In genomic region chr18:13532406-13533075, GRCh38 we compare ENCODE assay signal across 17 cellular contexts.
"Had no signal": no experiment of that assay in that cellular context is flagged by ENCODE, and none has a peak within 500 bp of the region (broad histone marks: within the 10 kb centered on the region; RNA-seq: fewer than 3 reads in every experiment).

No MANE protein-coding gene starts in this region.

- DNase-seq: activated CD4-positive, alpha-beta T cell treated with anti-CD3 and anti-CD28 coated beads, Interleukin-2, amount 10 ng/mL, durations not matched to agents 7 days and 5 days; activated CD8-positive, alpha-beta T cell treated with anti-CD3 and anti-CD28 coated beads, Interleukin-2, amount 10 ng/mL, durations not matched to agents 7 days and 5 days; activated naive CD4-positive, alpha-beta T cell treated with Interleukin-2 at 50 U/mL for 16 hours; activated naive CD8-positive, alpha-beta T cell treated with anti-CD3 and anti-CD28 coated beads, Interleukin-2, amount 10 ng/mL, durations not matched to agents 7 days and 5 days; amygdala; dorsolateral prefrontal cortex; foreskin fibroblast; left colon; midbrain; stimulated activated CD4-positive, alpha-beta T cell treated with anti-CD3 and anti-CD28 coated beads, Interleukin-15, amount 100 ng/mL, for 24 hours; stimulated activated CD4-positive, alpha-beta T cell treated with anti-CD3 and anti-CD28 coated beads, Interleukin-2, amount 100 ng/mL, for 48 hours; stimulated activated naive CD8-positive, alpha-beta T cell treated with anti-CD3 and anti-CD28 coated beads, Interleukin-15, amount 100 ng/mL, for 72 hours had no signal

- ATAC-seq: activated CD8-positive, alpha-beta T cell treated with anti-CD3 and anti-CD28 coated beads, Interleukin-2, amount 10 ng/mL, durations not matched to agents 7 days and 5 days; left colon; stimulated activated naive CD8-positive, alpha-beta T cell treated with anti-CD3 and anti-CD28 coated beads, Interleukin-15, amount 100 ng/mL, for 72 hours had no signal

- H3K27ac Mint-ChIP-seq: activated CD4-positive, alpha-beta T cell treated with anti-CD3 and anti-CD28 coated beads, Interleukin-2, amount 10 ng/mL, durations not matched to agents 7 days and 5 days; activated CD8-positive, alpha-beta T cell treated with anti-CD3 and anti-CD28 coated beads, Interleukin-2, amount 10 ng/mL, durations not matched to agents 7 days and 5 days; activated naive CD8-positive, alpha-beta T cell treated with anti-CD3 and anti-CD28 coated beads, Interleukin-2, amount 10 ng/mL, durations not matched to agents 7 days and 5 days; progenitor cell of endocrine pancreas; type B pancreatic cell had no signal

- H3K4me2 ChIP-seq: hepatocyte had no signal

- H2AFZ ChIP-seq: hepatocyte had no signal

- H3K36me3 Mint-ChIP-seq: type B pancreatic cell had no signal

- H3K9me3 Mint-ChIP-seq: activated CD4-positive, alpha-beta T cell treated with anti-CD3 and anti-CD28 coated beads, Interleukin-2, amount 10 ng/mL, durations not matched to agents 7 days and 5 days; activated naive CD8-positive, alpha-beta T cell treated with anti-CD3 and anti-CD28 coated beads, Interleukin-2, amount 10 ng/mL, durations not matched to agents 7 days and 5 days; stimulated activated naive CD8-positive, alpha-beta T cell treated with anti-CD3 and anti-CD28 coated beads, Interleukin-15, amount 100 ng/mL, for 72 hours; type B pancreatic cell had no signal

- H3K79me2 ChIP-seq: hepatocyte had no signal

- H3K27ac ChIP-seq: epithelial cell of prostate, hepatocyte, skin epidermis had no signal

- H3K4me3 ChIP-seq: dorsolateral prefrontal cortex, hepatocyte, skin epidermis had no signal

- H3K27me3 ChIP-seq: dorsolateral prefrontal cortex, hepatocyte had no signal

- H3K27me3 Mint-ChIP-seq: activated CD4-positive, alpha-beta T cell treated with anti-CD3 and anti-CD28 coated beads, Interleukin-2, amount 10 ng/mL, durations not matched to agents 7 days and 5 days; activated naive CD8-positive, alpha-beta T cell treated with anti-CD3 and anti-CD28 coated beads, Interleukin-2, amount 10 ng/mL, durations not matched to agents 7 days and 5 days; progenitor cell of endocrine pancreas; stimulated activated naive CD8-positive, alpha-beta T cell treated with anti-CD3 and anti-CD28 coated beads, Interleukin-15, amount 100 ng/mL, for 72 hours had no signal

- H3K4me3 Mint-ChIP-seq: activated CD4-positive, alpha-beta T cell treated with anti-CD3 and anti-CD28 coated beads, Interleukin-2, amount 10 ng/mL, durations not matched to agents 7 days and 5 days; activated CD8-positive, alpha-beta T cell treated with anti-CD3 and anti-CD28 coated beads, Interleukin-2, amount 10 ng/mL, durations not matched to agents 7 days and 5 days; activated naive CD8-positive, alpha-beta T cell treated with anti-CD3 and anti-CD28 coated beads, Interleukin-2, amount 10 ng/mL, durations not matched to agents 7 days and 5 days; stimulated activated naive CD8-positive, alpha-beta T cell treated with anti-CD3 and anti-CD28 coated beads, Interleukin-15, amount 100 ng/mL, for 72 hours; type B pancreatic cell had no signal
